Comparison of ENCODE assay signal across 8 cellular contexts in the genomic region with DNA sequence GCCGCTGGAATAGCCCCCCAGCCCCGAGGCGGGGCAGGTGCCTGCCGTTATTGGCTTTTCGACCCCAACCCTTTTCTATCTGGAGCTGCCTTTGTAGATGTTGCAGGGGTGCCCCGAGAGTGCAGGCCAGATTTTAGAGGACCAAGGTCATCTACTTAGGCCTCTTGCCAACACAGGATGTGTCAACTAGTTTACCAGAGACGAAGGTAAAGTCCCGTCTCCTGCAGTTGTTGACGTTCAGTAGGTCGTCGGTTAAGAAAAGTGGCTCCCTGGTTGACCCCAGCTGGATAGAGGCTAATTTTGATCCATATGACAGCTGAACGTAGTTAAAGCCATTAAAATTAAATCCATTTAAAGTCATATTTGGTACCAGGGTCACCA. TPM values are rescaled to one million over a fixed set of nuclear protein-coding genes. Genes with fewer than 3 reads are reported as not detected.
A peak's percentile ranks its signal among the peaks of the same experiment; 100 is the strongest.
DNase-seq lines count a peak whose midpoint lies in the region; ATAC-seq, FAIRE-seq and TF ChIP-seq lines count a peak whose summit lies in the region.

No MANE protein-coding gene starts in this region.

- no peak for TF ChIP-seq CTCF in WERI-Rb-1 (IDR thresholded peaks at IDR 0.05; ENCODE audit: low read depth, low read length)
- no peak for TF ChIP-seq CTCF in foreskin fibroblast (IDR thresholded peaks at IDR 0.05; ENCODE audit: low read depth, low read length)
- TF ChIP-seq CTCF in parathyroid adenoma (IDR thresholded peaks at IDR 0.05) = no peak
- TF ChIP-seq CTCF in D721Med (IDR thresholded peaks at IDR 0.05; ENCODE audit: insufficient read depth, missing control alignments) = no peak

- no peaks in the 10 kb centered on the region for H3K27me3 ChIP-seq in ACC112 (ENCODE audit: insufficient read depth, low read length)
- H3K27me3 ChIP-seq in WERI-Rb-1 (ENCODE audit: insufficient read depth, low read depth, severe bottlenecking) = no peaks in the 10 kb centered on the region
- H3K27me3 ChIP-seq in parathyroid adenoma (ENCODE audit: control insufficient read depth, insufficient read depth, low read length) = no peaks in the 10 kb centered on the region

- ATAC-seq in HG03135 (IDR thresholded peaks at IDR 0.05; ENCODE audit: unreplicated experiment) = peak; percentile 9

- H2AFZ ChIP-seq in ACC112 (ENCODE audit: low read length, unreplicated experiment) = peak overlapping the region; percentile 100
- peak overlapping the region; percentile 94 for H2AFZ ChIP-seq in parathyroid adenoma

- H3K79me2 ChIP-seq in ACC112 (ENCODE audit: control insufficient read depth, insufficient read depth, low read length, unreplicated experiment) = peaks cover 50% of the 10 kb centered on the region
- peaks cover 24% of the 10 kb centered on the region for H3K79me2 ChIP-seq in parathyroid adenoma

- DNase-seq in GM12892 (ENCODE audit: insufficient read length) (peak; percentile 6), WERI-Rb-1 (no peak), foreskin fibroblast (peak in 1 of 2 donors; percentile 34), SHP77 treated with DMSO at 0.1 percent for 48 hours (lab: John Stamatoyannopoulos, UW) (no peak), D721Med (ENCODE audit: insufficient read length, low spot score) (no peak)

- H3K9me3 ChIP-seq in WERI-Rb-1 (ENCODE audit: severe bottlenecking) (no peaks in the 10 kb centered on the region), parathyroid adenoma (ENCODE audit: control insufficient read depth, low read length) (no peaks in the 10 kb centered on the region)

- TF ChIP-seq POLR2A in GM12892 (IDR thresholded peaks at IDR 0.05; ENCODE audit: low read depth, low read length) = no peak

- peak overlapping the region; percentile 68 for H3K27ac ChIP-seq in ACC112 (ENCODE audit: low read depth, low read length)
- H3K27ac ChIP-seq in WERI-Rb-1 = peak overlapping the region; percentile 98
- H3K27ac ChIP-seq in parathyroid adenoma = peak overlapping the region; percentile 86

- peak overlapping the region; percentile 58 for H3K9ac ChIP-seq in parathyroid adenoma

- peak overlapping the region; percentile 100 for H3K4me3 ChIP-seq in ACC112 (ENCODE audit: low read depth, low read length)
- peak overlapping the region; percentile 93 for H3K4me3 ChIP-seq in WERI-Rb-1 (ENCODE audit: low read depth, low read length)
- H3K4me3 ChIP-seq in foreskin fibroblast (ENCODE audit: low read depth in 1 of 2, low read length in 2 of 2) = peak overlapping the region; percentile 85 to 92
- peak overlapping the region; percentile 90 for H3K4me3 ChIP-seq in parathyroid adenoma (ENCODE audit: low read depth, low read length)

- peaks cover 26% of the 10 kb centered on the region for H3K4me1 ChIP-seq in ACC112 (ENCODE audit: control insufficient read depth, insufficient read depth, low read length, unreplicated experiment)
- no peaks in the 10 kb centered on the region for H3K4me1 ChIP-seq in parathyroid adenoma

- FAIRE-seq in GM12892 (lab: Jason Lieb, UNC) (no peak), D721Med (lab: Jason Lieb, UNC) (no peak)

- peak overlapping the region; percentile 95 for H3K4me2 ChIP-seq in parathyroid adenoma (ENCODE audit: low read length)

- H3K36me3 ChIP-seq in ACC112 (ENCODE audit: insufficient read depth, low read length) (0 out of 2 replicates have a peak, but pooled peaks cover 5% of the 10 kb centered on the region), WERI-Rb-1 (peaks cover 25% of the 10 kb centered on the region), parathyroid adenoma (ENCODE audit: control insufficient read depth, insufficient read depth, low read length) (no peaks in the 10 kb centered on the region)

RNA-seq across cellular contexts. Expression of a gene that starts 0.6 kb away (rescaled TPM):
- polyA plus RNA-seq in GM12892 (2012; ENCODE audit: missing spikeins) = 37.5 TPM
